ENCODE assay signal across 14 cellular contexts in the genomic region with DNA sequence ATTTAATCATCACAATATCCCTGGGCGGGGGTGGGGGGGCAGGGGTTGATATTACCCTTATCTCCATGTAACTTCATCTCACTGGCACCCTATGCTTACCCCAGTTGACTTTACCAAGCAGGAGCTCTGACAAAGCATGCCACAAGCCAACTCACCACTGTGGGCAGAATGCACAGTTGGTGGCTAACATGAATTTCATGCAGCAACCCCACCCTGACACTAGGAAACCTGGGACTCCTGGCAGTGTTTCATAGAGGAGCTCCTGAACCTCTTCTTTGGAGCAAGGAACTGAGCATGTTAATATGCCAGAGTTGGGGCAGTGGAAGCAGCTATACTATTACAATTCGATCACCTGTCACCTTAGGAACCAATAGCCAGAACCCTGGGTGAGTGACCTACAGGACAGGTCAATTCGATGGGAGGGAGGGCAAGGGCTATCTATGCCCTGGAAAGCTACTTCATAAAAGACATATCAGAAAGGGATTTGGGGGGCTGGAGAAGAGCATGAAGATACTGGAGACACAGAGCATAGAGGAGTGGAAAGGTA.
A peak's percentile ranks its signal among the peaks of the same experiment; 100 is the strongest.
DNase-seq lines count a peak whose midpoint lies in the region; ATAC-seq, FAIRE-seq and TF ChIP-seq lines count a peak whose summit lies in the region.
"Had no signal": no experiment of that assay in that cellular context is flagged by ENCODE, and none has a peak within 500 bp of the region (broad histone marks: within the 10 kb centered on the region; RNA-seq: fewer than 3 reads in every experiment).

No MANE protein-coding gene starts in this region.

- H2AFZ ChIP-seq in astrocyte (ENCODE audit: low read depth, low read length) = no peak overlapping the region
- H2AFZ ChIP-seq: parathyroid adenoma had no signal

- peaks cover 12% of the 10 kb centered on the region for H3K4me1 Mint-ChIP-seq in astrocyte (ENCODE audit: low read depth, unreplicated experiment)

- H3K4me2 ChIP-seq in A549 (peak overlapping the region; percentile 74), astrocyte (ENCODE audit: low read length) (peak overlapping the region; percentile 48)

- DNase-seq in A549 (ENCODE audit: low read depth in 1 of 2, low spot score in 1 of 2) = no peak
- DNase-seq in astrocyte (ENCODE audit: low read depth) = no peak
- DNase-seq in activated naive CD4-positive, alpha-beta T cell treated with anti-CD3 and anti-CD28 coated beads, Interleukin-2, amount 50 U/mL, for 16 hours = no peak
- no peak for DNase-seq in hypothalamus (lab: John Stamatoyannopoulos, UW)
- DNase-seq in NCI-H524 (lab: John Stamatoyannopoulos, UW) = no peak
- no peak for DNase-seq in stimulated activated CD4-positive, alpha-beta T cell treated with anti-CD3 and anti-CD28 coated beads, Interleukin-1b, Interleukin-23, amount 100 ng/mL, for 48 hours
- DNase-seq: activated B cell treated with CpG ODN at 0.5 μM for 24 hours; activated T-cell treated with anti-CD3 and anti-CD28 coated beads, Interleukin-2, amount 50 U/mL, for 1 hour; stimulated activated CD8-positive, alpha-beta memory T cell treated with anti-CD3 and anti-CD28 coated beads, Interleukin-4, amount 100 ng/mL, for 48 hours had no signal

- H3K27me3 Mint-ChIP-seq in astrocyte (ENCODE audit: low read depth, unreplicated experiment) = no peaks in the 10 kb centered on the region
- H3K27me3 Mint-ChIP-seq: activated B cell treated with CpG ODN at 0.5 μM for 24 hours had no signal

- no peaks in the 10 kb centered on the region for H3K36me3 Mint-ChIP-seq in astrocyte (ENCODE audit: low read depth, unreplicated experiment)

- H3K27ac Mint-ChIP-seq in astrocyte (ENCODE audit: unreplicated experiment) = no peak overlapping the region
- H3K27ac Mint-ChIP-seq: activated B cell treated with CpG ODN at 0.5 μM for 24 hours had no signal

- H3K4me1 ChIP-seq in A549 (peaks cover 41% of the 10 kb centered on the region), astrocyte (ENCODE audit: insufficient read depth, low read length) (peaks cover 14% of the 10 kb centered on the region)
- H3K4me1 ChIP-seq: parathyroid adenoma had no signal

- TF ChIP-seq RAD21 in A549 (conservative IDR thresholded peaks at IDR 0.05 in 1 of 2, IDR thresholded peaks at IDR 0.05 in 1 of 2) = no peak

- peaks cover 3% of the 10 kb centered on the region for H3K27me3 ChIP-seq in astrocyte (ENCODE audit: insufficient read depth, low read length)

- H3K9me3 ChIP-seq in A549 (no peaks in the 10 kb centered on the region), astrocyte (ENCODE audit: insufficient read depth, low read depth, low read length) (no peaks in the 10 kb centered on the region)

- no peak for FAIRE-seq in A549 (lab: Jason Lieb, UNC)
- no peak for FAIRE-seq in astrocyte (lab: Jason Lieb, UNC)
- FAIRE-seq: urothelium cell line had no signal

- H3K27ac ChIP-seq in A549 (peak overlapping the region; percentile 71 to 84), astrocyte (ENCODE audit: low read depth, low read length) (no peak overlapping the region)
- H3K27ac ChIP-seq: parathyroid adenoma had no signal

- TF ChIP-seq CTCF in A549 (IDR thresholded peaks at IDR 0.05) = no peak
- TF ChIP-seq CTCF in astrocyte (IDR thresholded peaks at IDR 0.05; ENCODE audit: insufficient read depth, low read depth, low read length) = no peak

- no peaks in the 10 kb centered on the region for H3K79me2 ChIP-seq in astrocyte (ENCODE audit: insufficient read depth, low read length)
- H3K79me2 ChIP-seq: parathyroid adenoma had no signal

- POLR2A ChIA-PET in A549 (lab: Yijun Ruan, JAX) = interaction anchor here (1.3 to 1.5 kb wide), 2 partner anchors 17 to 97 kb away, joined by 4 to 6 read pairs; a partner anchor contains a TSS

- H3K4me3 ChIP-seq in A549 (no peak overlapping the region), astrocyte (ENCODE audit: insufficient read depth, low read depth, low read length) (no peak overlapping the region)

- H4K20me1 ChIP-seq in astrocyte (ENCODE audit: insufficient read depth, low read length) = no peaks in the 10 kb centered on the region

- no peak for TF ChIP-seq EP300 in A549 (IDR thresholded peaks at IDR 0.05)

- TF ChIP-seq POLR2A in A549 (IDR thresholded peaks at IDR 0.05; ENCODE audit: low read length) = no peak

- H3K4me3 Mint-ChIP-seq in astrocyte (ENCODE audit: unreplicated experiment) = peak overlapping the region; percentile 54
- H3K4me3 Mint-ChIP-seq: activated B cell treated with CpG ODN at 0.5 μM for 24 hours had no signal

- ATAC-seq in A549 (peak in 1 of 2 experiments; percentile 31; a peak in 3 of 6 replicates), GM19351 (IDR thresholded peaks at IDR 0.05; ENCODE audit: unreplicated experiment) (peak; percentile 6), HG03045 (IDR thresholded peaks at IDR 0.05; ENCODE audit: unreplicated experiment) (peak; percentile 14)
- ATAC-seq: HCT116 had no signal

- 42% methylated on average over 3 of the region's 3 CpGs for WGBS in A549 (ENCODE audit: missing lambda C conversion rate)

- CTCF ChIA-PET in A549 (lab: Yijun Ruan, JAX) = interaction anchor here (1.1 to 2.0 kb wide), 4 partner anchors 19 to 117 kb away, joined by 3 to 7 read pairs (median 5); no protein-coding TSS in a partner anchor

- no peak overlapping the region for H3K9ac ChIP-seq in astrocyte (ENCODE audit: low read length)
- H3K9ac ChIP-seq: parathyroid adenoma had no signal

- no peaks in the 10 kb centered on the region for H3K9me3 Mint-ChIP-seq in astrocyte (ENCODE audit: unreplicated experiment)
- H3K9me3 Mint-ChIP-seq: activated B cell treated with CpG ODN at 0.5 μM for 24 hours had no signal

- no peaks in the 10 kb centered on the region for H3K36me3 ChIP-seq in astrocyte (ENCODE audit: insufficient read depth, low read length)

TF ChIP-seq in A549, 52 proteins besides CTCF, POLR2A, EP300 and RAD21:
- TF ChIP-seq RCOR1 (IDR thresholded peaks at IDR 0.05; ENCODE audit: low read depth, low read length) (no peak), JUN (IDR thresholded peaks at IDR 0.05) (no peak), BHLHE40 (IDR thresholded peaks at IDR 0.05; ENCODE audit: low read depth, low read length) (no peak), ZC3H11A (IDR thresholded peaks at IDR 0.05) (no peak)
- TF ChIP-seq, protein P1, sequence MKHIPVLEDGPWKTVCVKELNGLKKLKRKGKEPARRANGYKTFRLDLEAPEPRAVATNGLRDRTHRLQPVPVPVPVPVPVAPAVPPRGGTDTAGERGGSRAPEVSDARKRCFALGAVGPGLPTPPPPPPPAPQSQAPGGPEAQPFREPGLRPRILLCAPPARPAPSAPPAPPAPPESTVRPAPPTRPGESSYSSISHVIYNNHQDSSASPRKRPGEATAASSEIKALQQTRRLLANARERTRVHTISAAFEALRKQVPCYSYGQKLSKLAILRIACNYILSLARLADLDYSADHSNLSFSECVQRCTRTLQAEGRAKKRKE (CRISPR knock-in tag; IDR thresholded peaks at IDR 0.05; ENCODE audit: low read depth) = no peak
